12 cellular contexts compared by ENCODE assay signal in the genomic region with DNA sequence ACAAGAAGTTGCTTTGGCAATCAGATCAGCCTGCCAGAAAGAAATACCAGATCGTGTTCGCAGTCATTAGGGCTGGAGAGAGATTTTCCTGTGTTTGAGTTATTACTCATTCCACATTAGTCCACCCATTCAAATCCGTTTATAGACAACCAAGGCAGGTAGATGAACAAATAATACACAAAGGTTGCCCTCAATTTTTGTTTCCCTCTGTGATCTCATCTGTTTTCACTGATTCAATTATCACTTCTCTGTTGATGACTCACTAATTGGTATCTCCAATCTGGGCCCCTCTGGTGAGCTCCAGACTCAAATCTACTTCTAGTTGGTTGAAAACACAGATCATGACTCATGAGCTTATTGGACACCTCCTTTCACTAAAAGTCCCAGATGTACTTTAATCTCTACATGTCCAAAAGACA. TPM values are rescaled to one million over a fixed set of nuclear protein-coding genes. Genes with fewer than 3 reads are reported as not detected.
DNase-seq lines count a peak whose midpoint lies in the region; ATAC-seq, FAIRE-seq and TF ChIP-seq lines count a peak whose summit lies in the region.
"Had no signal": no experiment of that assay in that cellular context is flagged by ENCODE, and none has a peak within 500 bp of the region (broad histone marks: within the 10 kb centered on the region; RNA-seq: fewer than 3 reads in every experiment).

No MANE protein-coding gene starts in this region.

- no peak overlapping the region for H3K4me3 Mint-ChIP-seq in activated CD4-positive, alpha-beta memory T cell treated with anti-CD3 and anti-CD28 coated beads for 36 hours
- no peak overlapping the region for H3K4me3 Mint-ChIP-seq in activated CD4-positive, alpha-beta memory T cell treated with anti-CD3 and anti-CD28 coated beads, Interleukin-2, amount 10 ng/mL, durations not matched to agents 7 days and 5 days

- H3K9me3 ChIP-seq in neuronal stem cell (replicated peaks in 1 of 2; ENCODE audit: control insufficient read depth in 2 of 2, insufficient read depth in 1 of 2, low read depth in 1 of 2, low read length in 2 of 2), result no peaks in the 10 kb centered on the region
- H3K9me3 ChIP-seq: MG63 had no signal

- ATAC-seq in GM21526 (IDR thresholded peaks at IDR 0.05; ENCODE audit: low FRiP score, unreplicated experiment), result no peak

- H3K36me3 ChIP-seq in bronchial epithelial cell (ENCODE audit: control insufficient read depth, insufficient read depth, low read length) (no peaks in the 10 kb centered on the region), neuronal stem cell (replicated peaks in 1 of 2; ENCODE audit: control insufficient read depth in 2 of 2, insufficient read depth in 2 of 2, low read length in 2 of 2) (no peaks in the 10 kb centered on the region)
- H3K36me3 ChIP-seq: BLaER1, MG63 had no signal

- H3K23ac ChIP-seq in neuronal stem cell (ENCODE audit: low read depth, low read length, poor library complexity), result no peak overlapping the region

- H3K9me3 Mint-ChIP-seq in activated CD4-positive, alpha-beta memory T cell treated with anti-CD3 and anti-CD28 coated beads for 36 hours, result peaks cover 2% of the 10 kb centered on the region
- H3K9me3 Mint-ChIP-seq in activated CD4-positive, alpha-beta memory T cell treated with anti-CD3 and anti-CD28 coated beads, Interleukin-2, amount 10 ng/mL, durations not matched to agents 7 days and 5 days, result no peaks in the 10 kb centered on the region

- no peak overlapping the region for H3K9ac ChIP-seq in neuronal stem cell (ENCODE audit: low read depth, low read length, poor library complexity)
- H3K9ac ChIP-seq: BLaER1 had no signal

- no peaks in the 10 kb centered on the region for H3K27me3 Mint-ChIP-seq in activated CD4-positive, alpha-beta memory T cell treated with anti-CD3 and anti-CD28 coated beads for 36 hours
- H3K27me3 Mint-ChIP-seq in activated CD4-positive, alpha-beta memory T cell treated with anti-CD3 and anti-CD28 coated beads, Interleukin-2, amount 10 ng/mL, durations not matched to agents 7 days and 5 days, result no peaks in the 10 kb centered on the region

- no peak for TF ChIP-seq CTCF in bronchial epithelial cell (IDR thresholded peaks at IDR 0.05; ENCODE audit: insufficient read depth, low read length, severe bottlenecking)
- TF ChIP-seq CTCF in retinal pigment epithelial cell (conservative IDR thresholded peaks at IDR 0.05; ENCODE audit: low read depth, low read length), result no peak

- no peak overlapping the region for H3K18ac ChIP-seq in neuronal stem cell (ENCODE audit: low read length)

- POLR2A ChIA-PET in activated CD4-positive, alpha-beta memory T cell treated with anti-CD3 and anti-CD28 coated beads for 36 hours (lab: Charles Lee), result no interaction called here
- POLR2A ChIA-PET in activated CD4-positive, alpha-beta memory T cell treated with anti-CD3 and anti-CD28 coated beads, Interleukin-2, amount 10 ng/mL, durations not matched to agents 7 days and 5 days (lab: Charles Lee), result no interaction called here

- FAIRE-seq in bronchial epithelial cell (lab: Jason Lieb, UNC), result no peak

- H4K91ac ChIP-seq in neuronal stem cell (ENCODE audit: low read depth, low read length, poor library complexity), result no peak overlapping the region

- no peak overlapping the region for H2AFZ ChIP-seq in neuronal stem cell (ENCODE audit: low read length)

- H3K4me3 ChIP-seq in bronchial epithelial cell (ENCODE audit: low read depth, low read length), result no peak overlapping the region
- no peak overlapping the region for H3K4me3 ChIP-seq in retinal pigment epithelial cell (ENCODE audit: low read length)
- H3K4me3 ChIP-seq in neuronal stem cell (ENCODE audit: low read length in 2 of 2), result no peak overlapping the region
- H3K4me3 ChIP-seq: BLaER1, MG63 had no signal

- H3K79me1 ChIP-seq in neuronal stem cell (ENCODE audit: low read depth, low read length), result no peaks in the 10 kb centered on the region

- no peak overlapping the region for H3K27ac Mint-ChIP-seq in activated CD4-positive, alpha-beta memory T cell treated with anti-CD3 and anti-CD28 coated beads for 36 hours
- no peak overlapping the region for H3K27ac Mint-ChIP-seq in activated CD4-positive, alpha-beta memory T cell treated with anti-CD3 and anti-CD28 coated beads, Interleukin-2, amount 10 ng/mL, durations not matched to agents 7 days and 5 days

- H3K4me2 ChIP-seq in neuronal stem cell (ENCODE audit: insufficient read depth, low read length, poor library complexity, severe bottlenecking), result no peak overlapping the region
- H3K4me2 ChIP-seq: BLaER1 had no signal

- no peak overlapping the region for H2BK12ac ChIP-seq in neuronal stem cell (ENCODE audit: low read length)

- H2AK5ac ChIP-seq in neuronal stem cell (ENCODE audit: low read depth, low read length), result no peak overlapping the region

- no peaks in the 10 kb centered on the region for H3K27me3 ChIP-seq in bronchial epithelial cell (ENCODE audit: control insufficient read depth, insufficient read depth, low read length)
- no peaks in the 10 kb centered on the region for H3K27me3 ChIP-seq in neuronal stem cell (ENCODE audit: control insufficient read depth in 3 of 3, insufficient read depth in 3 of 3, low read depth in 1 of 3, low read length in 3 of 3)
- H3K27me3 ChIP-seq: MG63 had no signal

- H3K27ac ChIP-seq in neuronal stem cell (replicated peaks; ENCODE audit: low read length), result no peak overlapping the region
- H3K27ac ChIP-seq: BLaER1 had no signal

- H4K8ac ChIP-seq in neuronal stem cell (ENCODE audit: low read depth, low read length), result no peak overlapping the region

- peak; percentile 9 for DNase-seq in activated CD4-positive, alpha-beta memory T cell treated with anti-CD3 and anti-CD28 coated beads for 36 hours
- DNase-seq in activated CD4-positive, alpha-beta memory T cell treated with anti-CD3 and anti-CD28 coated beads, Interleukin-2, amount 10 ng/mL, durations not matched to agents 7 days and 5 days, result no peak
- DNase-seq in NCI-H2081 treated with DMSO at 0.1 percent for 48 hours (lab: John Stamatoyannopoulos, UW) (peak; percentile 54), bronchial epithelial cell (ENCODE audit: low read depth) (peak; percentile 77), retinal pigment epithelial cell (ENCODE audit: low read depth) (peak; percentile 14), neuronal stem cell (ENCODE audit: low spot score) (no peak), RPMI8226 (no peak)
- DNase-seq: activated CD8-positive, alpha-beta memory T cell treated with anti-CD3 and anti-CD28 coated beads for 24 hours; MG63; SIG-M5 had no signal

- intact Hi-C loops in activated CD4-positive, alpha-beta memory T cell treated with anti-CD3 and anti-CD28 coated beads for 36 hours (cut with micrococcal nuclease), result no loop called here

- peaks cover 0 to 2% of the 10 kb centered on the region in 2 donors for H3K4me1 ChIP-seq in neuronal stem cell (ENCODE audit: control insufficient read depth in 2 of 2, insufficient read depth in 1 of 2, low read depth in 1 of 2, low read length in 2 of 2)
- H3K4me1 ChIP-seq: BLaER1 had no signal

- no peak overlapping the region for H2BK120ac ChIP-seq in neuronal stem cell (ENCODE audit: low read depth, low read length)

- no peak overlapping the region for H3K4ac ChIP-seq in neuronal stem cell (ENCODE audit: low read length)

- CTCF ChIA-PET in activated CD4-positive, alpha-beta memory T cell treated with anti-CD3 and anti-CD28 coated beads for 36 hours (lab: Charles Lee), result no interaction called here
- CTCF ChIA-PET in activated CD4-positive, alpha-beta memory T cell treated with anti-CD3 and anti-CD28 coated beads, Interleukin-2, amount 10 ng/mL, durations not matched to agents 7 days and 5 days (lab: Charles Lee), result no interaction called here

- WGBS in neuronal stem cell (ENCODE audit: extremely low coverage in 2 of 2, insufficient read length in 2 of 2, insufficient replicate concordance in 1 of 2), 2 donors, result no CpG with 5 or more reads among the region's 3 CpGs

- no peak overlapping the region for H2BK15ac ChIP-seq in neuronal stem cell (ENCODE audit: low read length)

- H2BK5ac ChIP-seq in neuronal stem cell (ENCODE audit: low read length), result no peak overlapping the region

- no peak overlapping the region for H3K14ac ChIP-seq in neuronal stem cell (ENCODE audit: low read length)

- peaks cover 8% of the 10 kb centered on the region for H3K36me3 Mint-ChIP-seq in activated CD4-positive, alpha-beta memory T cell treated with anti-CD3 and anti-CD28 coated beads for 36 hours
- peaks cover 3% of the 10 kb centered on the region for H3K36me3 Mint-ChIP-seq in activated CD4-positive, alpha-beta memory T cell treated with anti-CD3 and anti-CD28 coated beads, Interleukin-2, amount 10 ng/mL, durations not matched to agents 7 days and 5 days (ENCODE audit: low read depth)

- peaks cover 22% of the 10 kb centered on the region for H3K4me1 Mint-ChIP-seq in activated CD4-positive, alpha-beta memory T cell treated with anti-CD3 and anti-CD28 coated beads for 36 hours (ENCODE audit: low read depth)
- H3K4me1 Mint-ChIP-seq in activated CD4-positive, alpha-beta memory T cell treated with anti-CD3 and anti-CD28 coated beads, Interleukin-2, amount 10 ng/mL, durations not matched to agents 7 days and 5 days, result peaks cover 11% of the 10 kb centered on the region

RNA-seq across cellular contexts. Expression of a gene that starts 54.5 kb away (rescaled TPM):
- total RNA-seq in activated CD4-positive, alpha-beta memory T cell treated with anti-CD3 and anti-CD28 coated beads for 36 hours, result 10 to 100 TPM; 12.0 to 13.9 TPM
- total RNA-seq in activated CD4-positive, alpha-beta memory T cell treated with anti-CD3 and anti-CD28 coated beads, Interleukin-2, amount 10 ng/mL, durations not matched to agents 7 days and 5 days, result 10 to 100 TPM; 16.1 to 16.2 TPM
- total RNA-seq in bronchial epithelial cell, result 13.7 and 15.6 TPM in 2 replicates
- 8.5 TPM for polyA plus RNA-seq in neuronal stem cell (2013, experiment 1 of 2)
- polyA plus RNA-seq in neuronal stem cell (2013, experiment 2 of 2), result 9.2 TPM

Comparison
In these comparisons a context has a peak if more than half of its experiments do, and no peak if none do; other contexts are left out.
1. DNase-seq: peak in activated CD4-positive, alpha-beta memory T cell treated with anti-CD3 and anti-CD28 coated beads for 36 hours (single experiment), NCI-H2081 treated with DMSO at 0.1 percent for 48 hours (single experiment), bronchial epithelial cell (single experiment) and retinal pigment epithelial cell (single experiment); none in activated CD4-positive, alpha-beta memory T cell treated with anti-CD3 and anti-CD28 coated beads, Interleukin-2, amount 10 ng/mL, durations not matched to agents 7 days and 5 days (single experiment), neuronal stem cell (single experiment) and RPMI8226 (single experiment).